ENCODE assay signal across 21 cellular contexts in the genomic region with DNA sequence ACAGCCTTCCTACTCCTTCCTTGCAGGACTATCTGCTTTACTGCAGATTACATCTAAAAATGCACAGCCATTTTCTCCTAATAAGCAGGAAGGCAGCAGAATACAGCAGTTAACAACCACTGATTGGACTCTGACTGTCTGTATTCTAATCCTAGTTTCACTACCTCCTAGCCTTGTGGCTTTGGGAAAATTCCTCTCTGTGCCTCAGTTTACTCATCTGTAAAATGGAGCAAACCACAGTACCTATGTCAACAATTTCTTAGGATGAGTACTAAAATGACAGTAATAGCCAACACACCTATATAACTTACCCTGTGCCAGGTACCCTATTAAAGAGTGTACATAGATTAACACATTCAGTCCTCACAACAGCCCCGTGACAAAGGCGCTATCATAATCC.
"Had no signal": no experiment of that assay in that cellular context is flagged by ENCODE, and none has a peak within 500 bp of the region (broad histone marks: within the 10 kb centered on the region; RNA-seq: fewer than 3 reads in every experiment).

No MANE protein-coding gene starts in this region.

- H3K27me3 ChIP-seq: breast epithelium, Peyer's patch, SJSA1 had no signal

- H3K9me3 Mint-ChIP-seq: activated B cell treated with CpG ODN at 0.5 μM for 24 hours had no signal

- H3K4me1 ChIP-seq: breast epithelium, SJSA1 had no signal

- ATAC-seq: HepG2 had no signal

- H3K27ac ChIP-seq: breast epithelium, Peyer's patch, RWPE1, SJSA1 had no signal

- H3K27me3 Mint-ChIP-seq: activated B cell treated with CpG ODN at 0.5 μM for 24 hours had no signal

- H3K4me3 Mint-ChIP-seq: activated B cell treated with CpG ODN at 0.5 μM for 24 hours; activated T-helper 1 cell treated with anti-CD3 and anti-CD28 coated beads, Interleukin-12 subunit alpha, Interleukin-12 subunit beta, Interleukin-2, Interleukin-4 antibody, amounts not matched to agents 30 ng/mL and 10 ng/mL and 1 ng/mL, durations not matched to agents 14 hours and 24 hours and 36 hours had no signal

- H3K9me3 ChIP-seq: breast epithelium, Peyer's patch, SJSA1 had no signal

- DNase-seq: activated B cell treated with CpG ODN at 0.5 μM for 24 hours; activated CD4-positive, alpha-beta T cell treated with anti-CD3 and anti-CD28 coated beads, Interleukin-2, amount 50 U/mL, for 1 hour; activated CD8-positive, alpha-beta memory T cell treated with anti-CD3 and anti-CD28 coated beads for 24 hours; activated naive CD4-positive, alpha-beta T cell treated with anti-CD3 and anti-CD28 coated beads, Interleukin-2, amount 50 U/mL, for 16 hours; aorta; caudate nucleus; Kasumi-1; NCI-H1105 treated with DMSO at 0.1 percent for 48 hours; NCI-H1436 treated with DMSO at 0.1 percent for 48 hours; NCI-H187; NCI-H2081; NCI-H524; Peyer's patch; Right ventricle myocardium superior; T1000 had no signal

- H3K27ac Mint-ChIP-seq: activated B cell treated with CpG ODN at 0.5 μM for 24 hours had no signal

- H3K4me3 ChIP-seq: breast epithelium, Peyer's patch, SJSA1 had no signal

- FAIRE-seq: HepG2, TTC549 had no signal

- H3K36me3 ChIP-seq: breast epithelium, Peyer's patch, SJSA1 had no signal
